In genomic region chr15:63203451-63204090, GRCh38 we compare ENCODE assay signal across 10 cellular contexts. TPM values are rescaled to one million over a fixed set of nuclear protein-coding genes. Genes with fewer than 3 reads are reported as not detected.
DNase-seq lines count a peak whose midpoint lies in the region; ATAC-seq, FAIRE-seq and TF ChIP-seq lines count a peak whose summit lies in the region.
"Had no signal": no experiment of that assay in that cellular context is flagged by ENCODE, and none has a peak within 500 bp of the region (broad histone marks: within the 10 kb centered on the region; RNA-seq: fewer than 3 reads in every experiment).

No MANE protein-coding gene starts in this region.

- peaks cover 14% of the 10 kb centered on the region for H4K20me1 ChIP-seq in astrocyte (ENCODE audit: insufficient read depth, low read length)

- DNase-seq in HFFc6: peak; percentile 37
- peak; percentile 63 for DNase-seq in astrocyte (ENCODE audit: low read depth)
- DNase-seq in stimulated activated CD8-positive, alpha-beta memory T cell treated with anti-CD3 and anti-CD28 coated beads, Interleukin-7, amount 100 ng/mL, for 4 hours (ENCODE audit: low read depth in 2 of 2): peak; percentile 40 to 47
- DNase-seq in GM19238 (ENCODE audit: insufficient read length, low spot score): no peak
- no peak for DNase-seq in LoVo (ENCODE audit: low spot score)
- DNase-seq in Calu3: no peak
- DNase-seq: anterior cingulate cortex, NCI-H2081 treated with DMSO at 0.1 percent for 48 hours had no signal

- no peak for FAIRE-seq in astrocyte (lab: Jason Lieb, UNC)

- no TSS peak for BruUV-seq in Calu3 (replicated peaks; lab: Mats Ljungman, UMichigan)

- H3K9me3 ChIP-seq in astrocyte (ENCODE audit: insufficient read depth, low read depth, low read length): no peaks in the 10 kb centered on the region

- no peaks in the 10 kb centered on the region for H3K9me3 Mint-ChIP-seq in HFFc6
- no peaks in the 10 kb centered on the region for H3K9me3 Mint-ChIP-seq in T-helper 1 cell treated with Interleukin-12 subunit alpha and Interleukin-12 subunit beta and Interleukin-4 antibody, amounts not matched to agents 30 μg/mL and 1 μg/mL, for 36 hours
- no peaks in the 10 kb centered on the region for H3K9me3 Mint-ChIP-seq in astrocyte (ENCODE audit: unreplicated experiment)
- no peaks in the 10 kb centered on the region for H3K9me3 Mint-ChIP-seq in Calu3 (ENCODE audit: low read depth, unreplicated experiment)

- H3K4me3 ChIP-seq in astrocyte (ENCODE audit: insufficient read depth, low read depth, low read length): no peak overlapping the region

- no peak overlapping the region for H2AFZ ChIP-seq in astrocyte (ENCODE audit: low read depth, low read length)

- peak overlapping the region; percentile 0 for H3K27ac ChIP-seq in astrocyte (ENCODE audit: low read depth, low read length)

- intact Hi-C loops in Calu3 (cut with micrococcal nuclease; ENCODE audit: unreplicated experiment): loop anchor here (5.0 kb wide), 1 partner anchor 74 kb away; the partner anchor contains the start of gene APH1B

- H3K4me1 ChIP-seq in astrocyte (ENCODE audit: insufficient read depth, low read length): peaks cover 22% of the 10 kb centered on the region

- ATAC-seq in GM19455 (IDR thresholded peaks at IDR 0.05; ENCODE audit: unreplicated experiment): no peak

- H3K36me3 ChIP-seq in astrocyte (ENCODE audit: insufficient read depth, low read length): no peaks in the 10 kb centered on the region

- CTCF ChIA-PET in Calu3 (lab: Charles Lee): no interaction called here

- H3K27ac Mint-ChIP-seq in HFFc6 (no peak overlapping the region; the same call in 1 of the 2 replicates), astrocyte (ENCODE audit: unreplicated experiment) (peak overlapping the region; percentile 60), Calu3 (ENCODE audit: unreplicated experiment) (no peak overlapping the region)
- H3K27ac Mint-ChIP-seq in T-helper 1 cell treated with Interleukin-12 subunit alpha and Interleukin-12 subunit beta and Interleukin-4 antibody, amounts not matched to agents 30 μg/mL and 1 μg/mL, for 36 hours: peak overlapping the region; percentile 44

- H3K36me3 Mint-ChIP-seq in HFFc6 (ENCODE audit: low read depth) (peaks cover 17% of the 10 kb centered on the region), astrocyte (ENCODE audit: low read depth, unreplicated experiment) (peaks cover 5% of the 10 kb centered on the region), Calu3 (ENCODE audit: insufficient read depth, unreplicated experiment) (no peaks in the 10 kb centered on the region)
- H3K36me3 Mint-ChIP-seq in T-helper 1 cell treated with Interleukin-12 subunit alpha and Interleukin-12 subunit beta and Interleukin-4 antibody, amounts not matched to agents 30 μg/mL and 1 μg/mL, for 36 hours (ENCODE audit: low read depth): peaks cover 30% of the 10 kb centered on the region

- H3K27me3 Mint-ChIP-seq in HFFc6 (ENCODE audit: insufficient read depth) (peaks cover 5% of the 10 kb centered on the region), astrocyte (ENCODE audit: low read depth, unreplicated experiment) (no peaks in the 10 kb centered on the region), Calu3 (ENCODE audit: unreplicated experiment) (no peaks in the 10 kb centered on the region)
- H3K27me3 Mint-ChIP-seq in T-helper 1 cell treated with Interleukin-12 subunit alpha and Interleukin-12 subunit beta and Interleukin-4 antibody, amounts not matched to agents 30 μg/mL and 1 μg/mL, for 36 hours (ENCODE audit: low read depth): no peaks in the 10 kb centered on the region

- H3K4me3 Mint-ChIP-seq in HFFc6: 0 out of 2 replicates have a peak overlapping the region, but pooled peaks have one; percentile 10
- H3K4me3 Mint-ChIP-seq in T-helper 1 cell treated with Interleukin-12 subunit alpha and Interleukin-12 subunit beta and Interleukin-4 antibody, amounts not matched to agents 30 μg/mL and 1 μg/mL, for 36 hours: no peak overlapping the region
- no peak overlapping the region for H3K4me3 Mint-ChIP-seq in astrocyte (ENCODE audit: unreplicated experiment)
- no peak overlapping the region for H3K4me3 Mint-ChIP-seq in Calu3 (ENCODE audit: low read depth, unreplicated experiment)

- peaks cover 63% of the 10 kb centered on the region for H3K79me2 ChIP-seq in astrocyte (ENCODE audit: insufficient read depth, low read length)

- no peaks in the 10 kb centered on the region for H3K27me3 ChIP-seq in astrocyte (ENCODE audit: insufficient read depth, low read length)

- no peak overlapping the region for H3K9ac ChIP-seq in astrocyte (ENCODE audit: low read length)

- peak overlapping the region; percentile 43 for H3K4me2 ChIP-seq in astrocyte (ENCODE audit: low read length)

- H3K4me1 Mint-ChIP-seq in HFFc6 (ENCODE audit: low read depth) (peaks cover 44% of the 10 kb centered on the region), astrocyte (ENCODE audit: low read depth, unreplicated experiment) (peaks cover 45% of the 10 kb centered on the region), Calu3 (ENCODE audit: low read depth, unreplicated experiment) (no peaks in the 10 kb centered on the region)
- peaks cover 60% of the 10 kb centered on the region for H3K4me1 Mint-ChIP-seq in T-helper 1 cell treated with Interleukin-12 subunit alpha and Interleukin-12 subunit beta and Interleukin-4 antibody, amounts not matched to agents 30 μg/mL and 1 μg/mL, for 36 hours (ENCODE audit: low read depth)

- TF ChIP-seq CTCF in HFFc6 (IDR thresholded peaks at IDR 0.05): no peak
- no peak for TF ChIP-seq CTCF in astrocyte (IDR thresholded peaks at IDR 0.05; ENCODE audit: insufficient read depth, low read depth, low read length)
- no peak for TF ChIP-seq CTCF in Calu3 (IDR thresholded peaks at IDR 0.05; ENCODE audit: unreplicated experiment)

RNA-seq across cellular contexts. Expression of gene RAB8B, which starts 14.2 kb away (rescaled TPM):
- total RNA-seq in HFFc6 (2021; fragmentation: NEBNext Ultra II Directional; extraction: Animal tissue kit (Norgen Biotek cat#: 25700)): 10 to 100 TPM; 24.7 to 38.4 (median 33.2) TPM
- 45.7 and 49.3 TPM in 2 replicates for total RNA-seq in astrocyte
- 15.8 and 16.0 TPM in 2 replicates for total RNA-seq in Calu3 (2022)

RNA-seq across cellular contexts. Expression of gene RPS27L, which starts 46.3 kb away (rescaled TPM):
- total RNA-seq in HFFc6 (2021; fragmentation: NEBNext Ultra II Directional; extraction: Animal tissue kit (Norgen Biotek cat#: 25700)): 100 to 1,000 TPM; 422 to 573 (median 537) TPM
- 428 and 484 TPM in 2 replicates for total RNA-seq in astrocyte
- total RNA-seq in Calu3 (2022): 64.4 and 66.8 TPM in 2 replicates

Comparison
In these comparisons a context has a peak if more than half of its experiments do, and no peak if none do; other contexts are left out.
1. DNase-seq: peak in HFFc6 (single experiment), astrocyte (single experiment) and stimulated activated CD8-positive, alpha-beta memory T cell treated with anti-CD3 and anti-CD28 coated beads, Interleukin-7, amount 100 ng/mL, for 4 hours (2 of 2); none in GM19238 (single experiment), LoVo (single experiment) and Calu3 (single experiment).
2. H3K27ac Mint-ChIP-seq: peak in T-helper 1 cell treated with Interleukin-12 subunit alpha and Interleukin-12 subunit beta and Interleukin-4 antibody, amounts not matched to agents 30 μg/mL and 1 μg/mL, for 36 hours (single experiment) and astrocyte (single experiment); none in HFFc6 (single experiment) and Calu3 (single experiment).